In genomic region chr10:4662576-4663161, GRCh38 we compare ENCODE assay signal across 9 cellular contexts.
A peak's percentile ranks its signal among the peaks of the same experiment; 100 is the strongest.
DNase-seq lines count a peak whose midpoint lies in the region; ATAC-seq and TF ChIP-seq lines count a peak whose summit lies in the region.
"Had no signal": no experiment of that assay in that cellular context is flagged by ENCODE, and none has a peak within 500 bp of the region (broad histone marks: within the 10 kb centered on the region; RNA-seq: fewer than 3 reads in every experiment).

No MANE protein-coding gene starts in this region.

- H3K4me1 Mint-ChIP-seq in endodermal cell: peaks cover 1% of the 10 kb centered on the region

- TF ChIP-seq EP300 in sigmoid colon (IDR thresholded peaks at IDR 0.05): no peak

- H3K4me3 ChIP-seq in cardiac muscle cell: no peak overlapping the region
- H3K4me3 ChIP-seq in sigmoid colon: no peak overlapping the region
- no peak overlapping the region for H3K4me3 ChIP-seq in endodermal cell (ENCODE audit: low read length)

- ATAC-seq in GM18868 (IDR thresholded peaks at IDR 0.05; ENCODE audit: unreplicated experiment): no peak

- no peaks in the 10 kb centered on the region for H3K9me3 Mint-ChIP-seq in endodermal cell

- TF ChIP-seq POLR2A in sigmoid colon (IDR thresholded peaks at IDR 0.05): no peak

- H3K27ac ChIP-seq in cardiac muscle cell (peak overlapping the region; percentile 87), sigmoid colon (peak overlapping the region; percentile 76 to 93 (median 84)), endodermal cell (ENCODE audit: low read depth, low read length) (no peak overlapping the region)

- no peaks in the 10 kb centered on the region for H3K36me3 Mint-ChIP-seq in endodermal cell (ENCODE audit: low read depth)

- H3K27me3 ChIP-seq in cardiac muscle cell: no peaks in the 10 kb centered on the region
- H3K27me3 ChIP-seq in sigmoid colon: no peaks in the 10 kb centered on the region
- H3K27me3 ChIP-seq in endodermal cell (ENCODE audit: control insufficient read depth, insufficient read depth, low read length, poor library complexity, severe bottlenecking): no peaks in the 10 kb centered on the region

- no peak overlapping the region for H3K27ac Mint-ChIP-seq in endodermal cell

- H3K4me1 ChIP-seq in cardiac muscle cell (ENCODE audit: low read depth): peaks cover 31% of the 10 kb centered on the region
- peaks cover 0 to 31% (median 28%) of the 10 kb centered on the region in 4 donors for H3K4me1 ChIP-seq in sigmoid colon
- no peaks in the 10 kb centered on the region for H3K4me1 ChIP-seq in endodermal cell (ENCODE audit: control insufficient read depth, insufficient read depth, low read length)

- TF ChIP-seq CTCF in cardiac muscle cell (IDR thresholded peaks at IDR 0.05; ENCODE audit: low read depth, low read length): no peak
- TF ChIP-seq CTCF in sigmoid colon (IDR thresholded peaks at IDR 0.05): no peak
- TF ChIP-seq CTCF in endodermal cell (conservative IDR thresholded peaks at IDR 0.05): no peak

- H3K36me3 ChIP-seq in cardiac muscle cell (no peaks in the 10 kb centered on the region), sigmoid colon (no peaks in the 10 kb centered on the region), endodermal cell (ENCODE audit: control insufficient read depth, insufficient read depth, low read length) (no peaks in the 10 kb centered on the region)

- no peaks in the 10 kb centered on the region for H3K27me3 Mint-ChIP-seq in endodermal cell (ENCODE audit: insufficient read depth)

- H3K4me3 Mint-ChIP-seq in endodermal cell: no peak overlapping the region

- H3K9ac ChIP-seq in endodermal cell (ENCODE audit: extremely low read depth, low read length, poor library complexity, severe bottlenecking): no peak overlapping the region

- 70 to 74% methylated on average over 9 of the region's 9 CpGs for WGBS in sigmoid colon, 2 donors
- WGBS in endodermal cell (ENCODE audit: insufficient coverage in 1 of 2, insufficient read length in 1 of 2), 2 experiments: 82 to 85% methylated on average over 3 to 9 of the region's 9 CpGs

- intact Hi-C loops in sigmoid colon (cut with DNase I): loop anchor here (2.0 to 10.0 kb wide), 5 partner anchors 420 to 1198 kb away; partner anchors contain the start of gene KLF6

- DNase-seq in ELF-1 (ENCODE audit: low read depth, low spot score): peak; percentile 27
- peak; percentile 66 for DNase-seq in SK-MEL-5 (ENCODE audit: low read depth, low spot score)
- no peak for DNase-seq in cardiac muscle cell (ENCODE audit: low read depth in 1 of 2, low spot score in 1 of 2)
- DNase-seq in sigmoid colon: peak; percentile 69
- DNase-seq in hippocampal formation (lab: John Stamatoyannopoulos, UW): no peak
- no peak for DNase-seq in endodermal cell
- no peak for DNase-seq in NOMO-1 treated with DMSO at 0.1 percent for 48 hours (lab: John Stamatoyannopoulos, UW; ENCODE audit: unreplicated experiment)
- DNase-seq: NCI-H1417 treated with DMSO at 0.1 percent for 48 hours had no signal

- no peaks in the 10 kb centered on the region for H3K9me3 ChIP-seq in cardiac muscle cell (ENCODE audit: low read depth)
- no peaks in the 10 kb centered on the region for H3K9me3 ChIP-seq in sigmoid colon
- no peaks in the 10 kb centered on the region for H3K9me3 ChIP-seq in endodermal cell (ENCODE audit: control insufficient read depth, low read length)

- in situ Hi-C loops in SK-MEL-5 (cut with HindIII; ENCODE audit: low pct_unique_long_range_greater_than_20kb, low sequenced_read_pairs): no loop called here

Comparison
In these comparisons a context has a peak if more than half of its experiments do, and no peak if none do; other contexts are left out.
1. DNase-seq: peak in ELF-1 (single experiment), SK-MEL-5 (single experiment) and sigmoid colon (single experiment); none in cardiac muscle cell (0 of 2), hippocampal formation (0 of 2), endodermal cell (single experiment) and NOMO-1 treated with DMSO at 0.1 percent for 48 hours (single experiment).